In the genomic region with DNA sequence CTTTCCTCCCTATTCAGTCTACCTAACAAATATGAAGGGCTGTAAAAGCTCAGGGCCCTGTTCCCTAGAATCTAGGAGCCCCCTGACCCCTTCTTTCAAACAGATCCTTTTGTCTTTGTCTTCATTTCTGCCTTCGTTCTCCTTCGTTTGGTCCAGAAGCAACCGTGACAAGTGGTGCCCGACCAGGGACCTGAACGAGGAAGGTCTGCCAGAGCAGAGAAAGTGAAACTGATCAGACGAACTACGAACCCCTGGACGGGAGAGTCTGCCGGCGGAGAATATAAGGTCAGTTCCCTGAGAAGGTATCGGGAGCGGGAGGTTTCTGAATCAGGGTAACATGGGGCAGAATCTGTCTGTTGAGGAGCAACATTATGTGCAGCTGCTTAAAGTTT, we compare ENCODE assay signal across 8 cellular contexts. TPM values are rescaled to one million over a fixed set of nuclear protein-coding genes. Genes with fewer than 3 reads are reported as not detected.
A peak's percentile ranks its signal among the peaks of the same experiment; 100 is the strongest.
DNase-seq lines count a peak whose midpoint lies in the region; ATAC-seq lines count a peak whose summit lies in the region.

No MANE protein-coding gene starts in this region.

- peaks cover 3% of the 10 kb centered on the region for H3K4me1 ChIP-seq in iPS-18a (ENCODE audit: control insufficient read depth, low read depth, low read length)
- peaks cover 10% of the 10 kb centered on the region for H3K4me1 ChIP-seq in stomach smooth muscle (ENCODE audit: control insufficient read depth, insufficient read depth, low read length)

- CTCF ChIA-PET in activated CD4-positive, alpha-beta memory T cell treated with anti-CD3 and anti-CD28 coated beads for 36 hours (lab: Charles Lee), result interaction anchor here (0.6 to 2.0 kb wide), 4 partner anchors 15 to 214 kb away, joined by 3 to 8 read pairs (median 3); a partner anchor contains a TSS

- H3K4me3 ChIP-seq in iPS-18a (ENCODE audit: low read length) (peak overlapping the region; percentile 85), stomach smooth muscle (ENCODE audit: low read length in 2 of 2) (peak overlapping the region; percentile 98 to 99)

- H3K9me3 ChIP-seq in iPS-18a (ENCODE audit: control insufficient read depth, low read depth, low read length) (no peaks in the 10 kb centered on the region), stomach smooth muscle (ENCODE audit: control insufficient read depth in 2 of 2, low read length in 2 of 2) (no peaks in the 10 kb centered on the region)

- peak overlapping the region; percentile 98 for H3K4me3 Mint-ChIP-seq in activated T-cell treated with anti-CD3 and anti-CD28 coated beads, Interleukin-2, amount 50 U/mL, for 4 hours
- H3K4me3 Mint-ChIP-seq in activated CD4-positive, alpha-beta memory T cell treated with anti-CD3 and anti-CD28 coated beads for 36 hours, result peak overlapping the region; percentile 89

- peaks cover 39% of the 10 kb centered on the region for H3K36me3 Mint-ChIP-seq in activated T-cell treated with anti-CD3 and anti-CD28 coated beads, Interleukin-2, amount 50 U/mL, for 4 hours (ENCODE audit: insufficient read depth)
- H3K36me3 Mint-ChIP-seq in activated CD4-positive, alpha-beta memory T cell treated with anti-CD3 and anti-CD28 coated beads for 36 hours, result peaks cover 60% of the 10 kb centered on the region

- peak overlapping the region; percentile 69 for H3K9ac ChIP-seq in iPS-18a (ENCODE audit: low read length)
- peak overlapping the region; percentile 94 to 97 for H3K9ac ChIP-seq in stomach smooth muscle (ENCODE audit: low read length in 2 of 2)

- H3K27me3 Mint-ChIP-seq in activated T-cell treated with anti-CD3 and anti-CD28 coated beads, Interleukin-2, amount 50 U/mL, for 4 hours (ENCODE audit: low read depth), result no peaks in the 10 kb centered on the region
- no peaks in the 10 kb centered on the region for H3K27me3 Mint-ChIP-seq in activated CD4-positive, alpha-beta memory T cell treated with anti-CD3 and anti-CD28 coated beads for 36 hours

- H3K27ac ChIP-seq in iPS-18a (ENCODE audit: low read length) (no peak overlapping the region), stomach smooth muscle (ENCODE audit: low read length) (peak overlapping the region; percentile 58)

- intact Hi-C loops in activated CD4-positive, alpha-beta memory T cell treated with anti-CD3 and anti-CD28 coated beads for 36 hours (cut with micrococcal nuclease), result loop anchor here (1.0 to 2.0 kb wide), 10 partner anchors 20 to 266 kb away; a partner anchor contains a TSS

- peaks cover 49% of the 10 kb centered on the region for H3K4me1 Mint-ChIP-seq in activated T-cell treated with anti-CD3 and anti-CD28 coated beads, Interleukin-2, amount 50 U/mL, for 4 hours (ENCODE audit: low read depth)
- peaks cover 42% of the 10 kb centered on the region for H3K4me1 Mint-ChIP-seq in activated CD4-positive, alpha-beta memory T cell treated with anti-CD3 and anti-CD28 coated beads for 36 hours (ENCODE audit: low read depth)

- H3K27me3 ChIP-seq in iPS-18a (ENCODE audit: control insufficient read depth, insufficient read depth, low read length) (no peaks in the 10 kb centered on the region), stomach smooth muscle (ENCODE audit: control insufficient read depth in 1 of 2, insufficient read depth in 2 of 2, low read length in 2 of 2) (no peaks in the 10 kb centered on the region)

- POLR2A ChIA-PET in activated CD4-positive, alpha-beta memory T cell treated with anti-CD3 and anti-CD28 coated beads for 36 hours (lab: Charles Lee), result interaction anchor here (2.5 kb wide), 1 partner anchor 56 kb away, joined by 6 read pairs; a partner anchor contains a TSS

- peaks cover 18% of the 10 kb centered on the region for H3K36me3 ChIP-seq in iPS-18a (ENCODE audit: control insufficient read depth, low read depth, low read length)
- peaks cover 15% of the 10 kb centered on the region in 2 donors for H3K36me3 ChIP-seq in stomach smooth muscle (ENCODE audit: control insufficient read depth in 2 of 2, insufficient read depth in 2 of 2, low read length in 2 of 2)

- no peak for ATAC-seq in activated T-cell treated with anti-CD3 and anti-CD28 coated beads, Interleukin-2, amount 50 U/mL, for 4 hours
- ATAC-seq in GM21737 (IDR thresholded peaks at IDR 0.05; ENCODE audit: unreplicated experiment), result no peak

- no peak for DNase-seq in activated T-cell treated with anti-CD3 and anti-CD28 coated beads, Interleukin-2, amount 50 U/mL, for 4 hours
- DNase-seq in activated T-cell treated with anti-CD3 and anti-CD28 coated beads, Interleukin-2, amount 50 U/mL, for 48 hours, result no peak
- DNase-seq in activated CD4-positive, alpha-beta memory T cell treated with anti-CD3 and anti-CD28 coated beads for 36 hours, result no peak
- DNase-seq in GDM1 (lab: John Stamatoyannopoulos, UW), result no peak
- DNase-seq in Ammon's horn (ENCODE audit: low spot score), result no peak

- peak overlapping the region; percentile 92 for H3K27ac Mint-ChIP-seq in activated CD4-positive, alpha-beta memory T cell treated with anti-CD3 and anti-CD28 coated beads for 36 hours

- no peaks in the 10 kb centered on the region for H3K9me3 Mint-ChIP-seq in activated T-cell treated with anti-CD3 and anti-CD28 coated beads, Interleukin-2, amount 50 U/mL, for 4 hours
- no peaks in the 10 kb centered on the region for H3K9me3 Mint-ChIP-seq in activated CD4-positive, alpha-beta memory T cell treated with anti-CD3 and anti-CD28 coated beads for 36 hours

RNA-seq across cellular contexts. Expression of a gene that starts 0.8 kb away (rescaled TPM):
- total RNA-seq in activated T-cell treated with anti-CD3 and anti-CD28 coated beads, Interleukin-2, amount 50 U/mL, for 4 hours, result 100 to 1,000 TPM; 117 TPM
- 10 to 100 TPM; 37.1 to 42.3 TPM for total RNA-seq in activated CD4-positive, alpha-beta memory T cell treated with anti-CD3 and anti-CD28 coated beads for 36 hours

RNA-seq across cellular contexts. Expression of a gene that starts 20.9 kb away (rescaled TPM):
- total RNA-seq in activated T-cell treated with anti-CD3 and anti-CD28 coated beads, Interleukin-2, amount 50 U/mL, for 4 hours, result 1 to 10 TPM; 3.0 to 4.3 (median 3.6) TPM
- 1 to 10 TPM; 3.1 to 3.3 TPM for total RNA-seq in activated CD4-positive, alpha-beta memory T cell treated with anti-CD3 and anti-CD28 coated beads for 36 hours

RNA-seq across cellular contexts. Expression of a gene that starts 27.2 kb away (rescaled TPM):
- total RNA-seq in activated T-cell treated with anti-CD3 and anti-CD28 coated beads, Interleukin-2, amount 50 U/mL, for 4 hours, result 1 to 10 TPM; 3.3 to 3.5 (median 3.4) TPM
- 1 to 10 TPM; 3.7 to 3.9 TPM for total RNA-seq in activated CD4-positive, alpha-beta memory T cell treated with anti-CD3 and anti-CD28 coated beads for 36 hours

RNA-seq across cellular contexts. Expression of a gene that starts 47.4 kb away (rescaled TPM):
- total RNA-seq in activated T-cell treated with anti-CD3 and anti-CD28 coated beads, Interleukin-2, amount 50 U/mL, for 4 hours, result 10 to 100 TPM in 2 of 3 donors, 1 to 10 TPM in 1; 9.0 to 12.0 (median 11.5) TPM
- total RNA-seq in activated CD4-positive, alpha-beta memory T cell treated with anti-CD3 and anti-CD28 coated beads for 36 hours, result 10 to 100 TPM in 1 of 2 experiments, 1 to 10 TPM in 1; 9.9 to 12.9 TPM

RNA-seq across cellular contexts. Expression of a gene that starts 56.6 kb away (rescaled TPM):
- under 1 TPM; 0.55 to 0.99 (median 0.98) TPM for total RNA-seq in activated T-cell treated with anti-CD3 and anti-CD28 coated beads, Interleukin-2, amount 50 U/mL, for 4 hours
- under 1 TPM; 0.31 to 0.93 TPM for total RNA-seq in activated CD4-positive, alpha-beta memory T cell treated with anti-CD3 and anti-CD28 coated beads for 36 hours
